Comparison of ENCODE assay signal across 11 cellular contexts in the genomic region with DNA sequence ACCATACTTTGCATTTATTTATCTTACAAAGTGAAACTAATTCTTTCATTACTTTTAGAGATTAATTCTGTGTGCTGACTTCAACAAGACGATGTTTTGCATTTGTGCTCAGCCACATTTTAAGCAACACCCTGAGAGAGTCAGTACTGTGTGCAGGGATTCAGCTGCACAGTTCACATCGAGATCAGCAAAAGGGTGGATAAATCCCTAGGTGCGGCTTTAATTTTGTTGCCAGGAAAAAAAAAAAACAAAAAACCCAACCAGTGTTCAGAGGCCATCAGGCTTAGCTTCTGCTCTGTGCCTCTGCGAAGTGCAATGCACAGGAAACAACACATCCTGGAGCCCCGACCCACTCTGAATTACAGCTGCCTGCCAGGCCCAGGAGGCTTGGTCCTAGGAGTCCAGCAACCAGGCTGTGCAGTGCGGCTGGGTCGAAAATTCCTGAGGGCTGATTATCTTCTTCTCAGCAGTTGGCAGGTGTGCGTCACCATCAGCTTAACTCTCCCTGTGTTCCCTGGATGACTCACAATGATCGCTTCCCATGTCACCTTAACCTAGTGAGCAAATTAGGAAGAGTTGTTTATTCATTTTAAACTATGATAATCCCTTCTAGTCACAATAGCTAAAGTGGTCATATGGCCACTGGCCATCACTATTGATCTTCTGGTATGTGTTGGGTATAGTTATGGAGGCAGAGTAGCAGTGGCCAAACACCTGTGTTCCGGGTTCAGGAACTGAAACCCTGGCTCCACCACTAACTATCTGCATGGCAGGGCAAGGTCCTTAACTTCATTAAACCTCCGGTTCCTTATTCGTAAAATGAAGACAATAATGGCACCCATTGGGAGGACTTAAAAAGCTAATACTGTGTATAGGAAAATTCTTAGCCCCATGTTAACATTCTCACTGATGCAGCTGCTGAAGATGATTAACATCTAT. TPM values are rescaled to one million over a fixed set of nuclear protein-coding genes. Genes with fewer than 3 reads are reported as not detected.
DNase-seq lines count a peak whose midpoint lies in the region; ATAC-seq and TF ChIP-seq lines count a peak whose summit lies in the region.
"Had no signal": no experiment of that assay in that cellular context is flagged by ENCODE, and none has a peak within 500 bp of the region (broad histone marks: within the 10 kb centered on the region; RNA-seq: fewer than 3 reads in every experiment).

No MANE protein-coding gene starts in this region.

- peaks cover 9% of the 10 kb centered on the region; the same call in 1 of the 2 replicates for H3K9me3 ChIP-seq in Karpas-422 (ENCODE audit: low read length)

- H3K4me3 Mint-ChIP-seq in GM23338 = no peak overlapping the region
- H3K4me3 Mint-ChIP-seq in activated CD4-positive, alpha-beta memory T cell treated with anti-CD3 and anti-CD28 coated beads for 36 hours = no peak overlapping the region

- no peaks in the 10 kb centered on the region; the same call in 1 of the 2 replicates for H3K9me2 ChIP-seq in GM23338 (ENCODE audit: insufficient read depth)
- H3K9me2 ChIP-seq in Karpas-422 (replicated peaks; ENCODE audit: insufficient read depth, low read length) = no peaks in the 10 kb centered on the region

- H3K27ac ChIP-seq in GM23338 (ENCODE audit: low read depth) = no peak overlapping the region
- H3K27ac ChIP-seq in Karpas-422 (ENCODE audit: low read length) = peak overlapping the region; percentile 89
- no peak overlapping the region for H3K27ac ChIP-seq in foreskin keratinocyte

- no peak for TF ChIP-seq CTCF in GM23338 (conservative IDR thresholded peaks at IDR 0.05; ENCODE audit: low read depth in 2 of 2)
- TF ChIP-seq CTCF in foreskin keratinocyte (conservative IDR thresholded peaks at IDR 0.05) = no peak

- intact Hi-C loops in activated CD4-positive, alpha-beta memory T cell treated with anti-CD3 and anti-CD28 coated beads for 36 hours (cut with micrococcal nuclease) = no loop called here

- no peaks in the 10 kb centered on the region for H3K36me3 Mint-ChIP-seq in GM23338 (ENCODE audit: low read depth)
- no peaks in the 10 kb centered on the region for H3K36me3 Mint-ChIP-seq in activated CD4-positive, alpha-beta memory T cell treated with anti-CD3 and anti-CD28 coated beads for 36 hours

- POLR2A ChIA-PET in activated CD4-positive, alpha-beta memory T cell treated with anti-CD3 and anti-CD28 coated beads for 36 hours (lab: Charles Lee) = no interaction called here

- no peaks in the 10 kb centered on the region for H3K79me2 ChIP-seq in GM23338 (replicated peaks; ENCODE audit: insufficient read depth)
- no peaks in the 10 kb centered on the region for H3K79me2 ChIP-seq in Karpas-422 (ENCODE audit: low read length)

- ATAC-seq in GM18867 (IDR thresholded peaks at IDR 0.05; ENCODE audit: unreplicated experiment) (peak; percentile 84), GM23338 (no peak), foreskin keratinocyte (peak; percentile 100)

- H3K4me1 ChIP-seq in GM23338 (ENCODE audit: insufficient read depth) = no peaks in the 10 kb centered on the region
- H3K4me1 ChIP-seq in Karpas-422 (ENCODE audit: low read length) = peaks cover 58% of the 10 kb centered on the region
- peaks cover 9% of the 10 kb centered on the region for H3K4me1 ChIP-seq in foreskin keratinocyte

- H3K9me3 Mint-ChIP-seq in GM23338 = peaks cover 9% of the 10 kb centered on the region
- H3K9me3 Mint-ChIP-seq in activated CD4-positive, alpha-beta memory T cell treated with anti-CD3 and anti-CD28 coated beads for 36 hours = peaks cover 9% of the 10 kb centered on the region

- H3K4me2 ChIP-seq in GM23338 (no peak overlapping the region), Karpas-422 (ENCODE audit: low read depth, low read length, poor library complexity, severe bottlenecking) (peak overlapping the region; percentile 65)

- H3K27me3 Mint-ChIP-seq in GM23338 (ENCODE audit: insufficient read depth, low read depth, poor library complexity) = peaks cover 3% of the 10 kb centered on the region
- H3K27me3 Mint-ChIP-seq in activated CD4-positive, alpha-beta memory T cell treated with anti-CD3 and anti-CD28 coated beads for 36 hours = peaks cover 7% of the 10 kb centered on the region

- H3K27me3 ChIP-seq in GM23338 (ENCODE audit: insufficient read depth) = no peaks in the 10 kb centered on the region
- H3K27me3 ChIP-seq in Karpas-422 (ENCODE audit: low read length) = no peaks in the 10 kb centered on the region
- peaks cover 8% of the 10 kb centered on the region for H3K27me3 ChIP-seq in foreskin keratinocyte

- DNase-seq in GM23338 (ENCODE audit: low spot score) (no peak), Karpas-422 (peak; percentile 88), foreskin keratinocyte (peak; percentile 74 to 83), SW 1271 (lab: John Stamatoyannopoulos, UW) (no peak), NCI-H510A treated with DMSO at 0.1 percent for 48 hours (lab: John Stamatoyannopoulos, UW) (no peak)
- DNase-seq in stimulated activated CD4-positive, alpha-beta T cell treated with anti-CD3 and anti-CD28 coated beads, Interleukin-4, amount 100 ng/mL, for 1 hour = no peak
- no peak for DNase-seq in activated CD4-positive, alpha-beta memory T cell treated with anti-CD3 and anti-CD28 coated beads for 36 hours
- DNase-seq: amniotic stem cell, H7, NCI-H2107 had no signal

- H3K4me1 Mint-ChIP-seq in GM23338 = no peaks in the 10 kb centered on the region
- no peaks in the 10 kb centered on the region for H3K4me1 Mint-ChIP-seq in activated CD4-positive, alpha-beta memory T cell treated with anti-CD3 and anti-CD28 coated beads for 36 hours (ENCODE audit: low read depth)

- no peaks in the 10 kb centered on the region for H3F3A ChIP-seq in GM23338 (replicated peaks; ENCODE audit: low read depth)

- CTCF ChIA-PET in activated CD4-positive, alpha-beta memory T cell treated with anti-CD3 and anti-CD28 coated beads for 36 hours (lab: Charles Lee) = interaction anchor here (0.8 to 2.7 kb wide), 2 partner anchors 15 to 23 kb away, joined by 3 to 12 read pairs; no protein-coding TSS in a partner anchor

- no peak overlapping the region for H3K4me3 ChIP-seq in GM23338
- peak overlapping the region; percentile 43; the same call in 1 of the 2 replicates for H3K4me3 ChIP-seq in Karpas-422 (ENCODE audit: low read length)

- no peak overlapping the region for H3K27ac Mint-ChIP-seq in GM23338
- H3K27ac Mint-ChIP-seq in activated CD4-positive, alpha-beta memory T cell treated with anti-CD3 and anti-CD28 coated beads for 36 hours = no peak overlapping the region

- no peaks in the 10 kb centered on the region for H4K20me1 ChIP-seq in GM23338 (replicated peaks; ENCODE audit: insufficient read depth)
- no peaks in the 10 kb centered on the region for H4K20me1 ChIP-seq in Karpas-422 (ENCODE audit: insufficient read depth, low read depth, low read length)

- H3K36me3 ChIP-seq in GM23338 (ENCODE audit: insufficient read depth) (no peaks in the 10 kb centered on the region), Karpas-422 (ENCODE audit: insufficient read depth, low read length) (no peaks in the 10 kb centered on the region)

- peak overlapping the region; percentile 50 for H3K9ac ChIP-seq in Karpas-422 (ENCODE audit: low read length)

- H2AFZ ChIP-seq in GM23338 (peak overlapping the region; percentile 67), Karpas-422 (ENCODE audit: low read length) (peak overlapping the region; percentile 79; the same call in 1 of the 2 replicates)

TF ChIP-seq in GM23338, 12 proteins besides CTCF, POLR2A, EP300 and RAD21:
- TF ChIP-seq ZNF331 (CRISPR knock-in tag; IDR thresholded peaks at IDR 0.05; ENCODE audit: low read depth) = no peak
- no peak for TF ChIP-seq ZNF114 (CRISPR knock-in tag; IDR thresholded peaks at IDR 0.05)
- no peak for TF ChIP-seq EZH2 (IDR thresholded peaks at IDR 0.05; ENCODE audit: low read depth, unreplicated experiment)
- TF ChIP-seq, protein P1, sequence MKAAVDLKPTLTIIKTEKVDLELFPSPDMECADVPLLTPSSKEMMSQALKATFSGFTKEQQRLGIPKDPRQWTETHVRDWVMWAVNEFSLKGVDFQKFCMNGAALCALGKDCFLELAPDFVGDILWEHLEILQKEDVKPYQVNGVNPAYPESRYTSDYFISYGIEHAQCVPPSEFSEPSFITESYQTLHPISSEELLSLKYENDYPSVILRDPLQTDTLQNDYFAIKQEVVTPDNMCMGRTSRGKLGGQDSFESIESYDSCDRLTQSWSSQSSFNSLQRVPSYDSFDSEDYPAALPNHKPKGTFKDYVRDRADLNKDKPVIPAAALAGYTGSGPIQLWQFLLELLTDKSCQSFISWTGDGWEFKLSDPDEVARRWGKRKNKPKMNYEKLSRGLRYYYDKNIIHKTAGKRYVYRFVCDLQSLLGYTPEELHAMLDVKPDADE (IDR thresholded peaks at IDR 0.05) = no peak
- TF ChIP-seq NANOG (IDR thresholded peaks at IDR 0.05; ENCODE audit: borderline replicate concordance) = no peak

RNA-seq across cellular contexts. Expression of a gene that starts 31.2 kb away (rescaled TPM):
- 53.8 and 56.5 TPM in 2 replicates for total RNA-seq in GM23338 (2014; rRNA removed; shearing (Covaris generic))
- 226 and 231 TPM in 2 replicates for polyA plus RNA-seq in GM23338 (2016; fragmentation: Nextera tagmentation; extraction: Ambion mirVana)
- total RNA-seq in Karpas-422 (2014; rRNA removed; shearing (Covaris generic); ENCODE audit: low replicate concordance) = 72.4 and 95.6 TPM in 2 replicates
- 56.9 and 57.8 TPM in 2 replicates for total RNA-seq in foreskin keratinocyte
- polyA plus RNA-seq in foreskin keratinocyte = 88.2 and 100 TPM in 2 replicates
- 10 to 100 TPM; 75.7 to 77.1 TPM for total RNA-seq in activated CD4-positive, alpha-beta memory T cell treated with anti-CD3 and anti-CD28 coated beads for 36 hours

RNA-seq across cellular contexts. Expression of a gene that starts 31.3 kb away (rescaled TPM):
- total RNA-seq in GM23338 (2014; rRNA removed; shearing (Covaris generic)) = 0.04 and 0.07 TPM in 2 replicates
- polyA plus RNA-seq in GM23338 (2016; fragmentation: Nextera tagmentation; extraction: Ambion mirVana) = not detected in 2 replicates
- not detected in 2 replicates for total RNA-seq in Karpas-422 (2014; rRNA removed; shearing (Covaris generic); ENCODE audit: low replicate concordance)
- not detected in 2 replicates for total RNA-seq in foreskin keratinocyte
- polyA plus RNA-seq in foreskin keratinocyte = not detected in 2 replicates
- under 1 TPM in 1 of 2 experiments, not detected in 1; 0.05 TPM for total RNA-seq in activated CD4-positive, alpha-beta memory T cell treated with anti-CD3 and anti-CD28 coated beads for 36 hours
- total RNA-seq: H7 had no signal

RNA-seq across cellular contexts. Expression of a gene that starts 51.8 kb away (rescaled TPM):
- 35.9 and 43.3 TPM in 2 replicates for total RNA-seq in GM23338 (2014; rRNA removed; shearing (Covaris generic))
- 26.5 and 31.8 TPM in 2 replicates for polyA plus RNA-seq in GM23338 (2016; fragmentation: Nextera tagmentation; extraction: Ambion mirVana)
- 16.3 and 21.2 TPM in 2 replicates for total RNA-seq in Karpas-422 (2014; rRNA removed; shearing (Covaris generic); ENCODE audit: low replicate concordance)
- total RNA-seq in foreskin keratinocyte = 19.5 and 20.3 TPM in 2 replicates
- polyA plus RNA-seq in foreskin keratinocyte = 4.1 and 5.3 TPM in 2 replicates
- 10 to 100 TPM; 14.8 to 15.4 TPM for total RNA-seq in activated CD4-positive, alpha-beta memory T cell treated with anti-CD3 and anti-CD28 coated beads for 36 hours

RNA-seq across cellular contexts. Expression of a gene that starts 52.1 kb away (rescaled TPM):
- total RNA-seq in GM23338 (2014; rRNA removed; shearing (Covaris generic)) = 0.39 and 3.4 TPM in 2 replicates
- polyA plus RNA-seq in GM23338 (2016; fragmentation: Nextera tagmentation; extraction: Ambion mirVana) (106 and 116 TPM in 2 replicates), foreskin keratinocyte (10.0 and 13.3 TPM in 2 replicates)
- total RNA-seq in Karpas-422 (2014; rRNA removed; shearing (Covaris generic); ENCODE audit: low replicate concordance) = 3.5 and 12.6 TPM in 2 replicates
- 7.8 and 9.6 TPM in 2 replicates for total RNA-seq in foreskin keratinocyte
- 10 to 100 TPM; 18.5 to 19.5 TPM for total RNA-seq in activated CD4-positive, alpha-beta memory T cell treated with anti-CD3 and anti-CD28 coated beads for 36 hours

Comparison
In these comparisons a context has a peak if more than half of its experiments do, and no peak if none do; other contexts are left out.
1. DNase-seq: peak in Karpas-422 (single experiment) and foreskin keratinocyte (2 of 2); none in GM23338 (single experiment), stimulated activated CD4-positive, alpha-beta T cell treated with anti-CD3 and anti-CD28 coated beads, Interleukin-4, amount 100 ng/mL, for 1 hour (single experiment), activated CD4-positive, alpha-beta memory T cell treated with anti-CD3 and anti-CD28 coated beads for 36 hours (single experiment), SW 1271 (0 of 2) and NCI-H510A treated with DMSO at 0.1 percent for 48 hours (single experiment).